In genomic region chr12:75491169-75491568, GRCh38 we compare ENCODE assay signal across 1 cellular context.
TF ChIP-seq lines count a peak whose summit lies in the region.

No MANE protein-coding gene starts in this region.

TF ChIP-seq in HepG2, 621 proteins besides CTCF, POLR2A, EP300 and RAD21:
- TF ChIP-seq ZNF644 (CRISPR knock-in tag; IDR thresholded peaks at IDR 0.05; ENCODE audit: low read depth) (peak; percentile 55; the same call in 1 of the 2 replicates), ZNF264 (CRISPR knock-in tag; IDR thresholded peaks at IDR 0.05) (peak; percentile 77), HNF4G (IDR thresholded peaks at IDR 0.05; ENCODE audit: borderline replicate concordance, low read depth, low read length) (peak; percentile 48; the same call in 1 of the 2 replicates), HNF4G (CRISPR knock-in tag; IDR thresholded peaks at IDR 0.05; ENCODE audit: borderline replicate concordance, low read depth) (no peak), XRCC5 (optimal IDR thresholded peaks at IDR 0.05; ENCODE audit: low read length) (no peak), MIER2 (CRISPR knock-in tag; IDR thresholded peaks at IDR 0.05) (no peak), HNF4A (CRISPR knock-in tag; IDR thresholded peaks at IDR 0.05) (peak; percentile 51; the same call in 1 of the 2 replicates)
TF ChIP-seq in HepG2: peak in this region for 4.
